Comparison of ENCODE assay signal across 10 cellular contexts in genomic region chr2:127623388-127624320, GRCh38. TPM values are rescaled to one million over a fixed set of nuclear protein-coding genes. Genes with fewer than 3 reads are reported as not detected.
DNase-seq lines count a peak whose midpoint lies in the region; ATAC-seq and TF ChIP-seq lines count a peak whose summit lies in the region.
"Had no signal": no experiment of that assay in that cellular context is flagged by ENCODE, and none has a peak within 500 bp of the region (broad histone marks: within the 10 kb centered on the region; RNA-seq: fewer than 3 reads in every experiment).

No MANE protein-coding gene starts in this region.

- POLR2A ChIA-PET in A673 (lab: Charles Lee; ENCODE audit: low non-redundant PET), result no interaction called here

- no peak overlapping the region for H3K4me3 Mint-ChIP-seq in osteocyte (ENCODE audit: unreplicated experiment)
- H3K4me3 Mint-ChIP-seq: mesothelial cell of epicardium had no signal

- H3K9me3 Mint-ChIP-seq in osteocyte (ENCODE audit: unreplicated experiment), result no peaks in the 10 kb centered on the region
- H3K9me3 Mint-ChIP-seq: mesothelial cell of epicardium had no signal

- BruUV-seq in A673 (replicated peaks; lab: Mats Ljungman, UMichigan), result no TSS peak

- no peaks in the 10 kb centered on the region for H3K36me3 Mint-ChIP-seq in osteocyte (ENCODE audit: unreplicated experiment)
- H3K36me3 Mint-ChIP-seq: mesothelial cell of epicardium had no signal

- no peak overlapping the region for H3K4me3 ChIP-seq in A673 (ENCODE audit: low read depth, low read length, poor library complexity, severe bottlenecking)
- H3K4me3 ChIP-seq: ascending aorta, stomach had no signal

- peak; percentile 92 for DNase-seq in ELR (ENCODE audit: low read depth)
- peak; percentile 75 for DNase-seq in M059J (ENCODE audit: low read depth)
- DNase-seq in astrocyte of the hippocampus (ENCODE audit: low read depth, low spot score), result peak; percentile 64
- peak; percentile 67 for DNase-seq in osteocyte (ENCODE audit: extremely low spot score, unreplicated experiment)
- no peak for DNase-seq in A673 (ENCODE audit: low spot score)
- DNase-seq in stimulated activated CD8-positive, alpha-beta memory T cell treated with anti-CD3 and anti-CD28 coated beads, Interleukin-4, amount 100 ng/mL, for 48 hours, result no peak
- DNase-seq: stomach had no signal

- H3K9me3 ChIP-seq in A673 (ENCODE audit: low read depth, low read length, poor library complexity, severe bottlenecking), result no peaks in the 10 kb centered on the region
- H3K9me3 ChIP-seq: ascending aorta, stomach had no signal

- H3K4me1 ChIP-seq in A673 (ENCODE audit: insufficient read depth, low read length, poor library complexity, severe bottlenecking), result no peaks in the 10 kb centered on the region
- H3K4me1 ChIP-seq: ascending aorta, stomach had no signal

- no peak for TF ChIP-seq CTCF in osteocyte (IDR thresholded peaks at IDR 0.05)
- TF ChIP-seq CTCF in A673 (conservative IDR thresholded peaks at IDR 0.05; ENCODE audit: low read depth, low read length), result no peak

- no peaks in the 10 kb centered on the region for H3K27me3 Mint-ChIP-seq in osteocyte (ENCODE audit: unreplicated experiment)

- intact Hi-C loops in A673 (cut with micrococcal nuclease; ENCODE audit: unreplicated experiment), result no loop called here

- CTCF ChIA-PET in A673 (lab: Charles Lee), result no interaction called here

- no peaks in the 10 kb centered on the region for H3K27me3 ChIP-seq in A673 (replicated peaks; ENCODE audit: insufficient read depth, low read depth, low read length, poor library complexity)
- H3K27me3 ChIP-seq: ascending aorta had no signal

- no peak for ATAC-seq in HG03135 (IDR thresholded peaks at IDR 0.05; ENCODE audit: unreplicated experiment)

- no peak overlapping the region for H3K27ac ChIP-seq in A673 (ENCODE audit: low read depth, low read length, poor library complexity, severe bottlenecking)
- H3K27ac ChIP-seq: ascending aorta, stomach had no signal

- no peaks in the 10 kb centered on the region for H3K36me3 ChIP-seq in A673 (ENCODE audit: insufficient read depth, low read length, poor library complexity, severe bottlenecking)
- H3K36me3 ChIP-seq: ascending aorta, stomach had no signal

- no peak overlapping the region for H3K27ac Mint-ChIP-seq in osteocyte (ENCODE audit: unreplicated experiment)
- H3K27ac Mint-ChIP-seq: mesothelial cell of epicardium had no signal

- H3K4me1 Mint-ChIP-seq in osteocyte (ENCODE audit: unreplicated experiment), result peaks cover 1% of the 10 kb centered on the region

RNA-seq across cellular contexts. Expression of gene GPR17, which starts 22.3 kb away (rescaled TPM):
- total RNA-seq in M059J (2014; rRNA removed; shearing (Covaris generic)), result 0.07 TPM in 1 of 2 replicates, not detected in the other
- not detected in 2 replicates for total RNA-seq in osteocyte
- 0.28 and 0.45 TPM in 2 replicates for total RNA-seq in A673 (2021)
- total RNA-seq: ascending aorta, mesothelial cell of epicardium, stomach had no signal

RNA-seq across cellular contexts. Expression of gene LIMS2, which starts 51.7 kb away (rescaled TPM):
- total RNA-seq in M059J (2014; rRNA removed; shearing (Covaris generic)), result 0.30 and 2.0 TPM in 2 replicates
- 49.3 and 51.0 TPM in 2 replicates for total RNA-seq in osteocyte
- 1.2 and 1.5 TPM in 2 replicates for total RNA-seq in A673 (2021)

Comparison
In these comparisons a context has a peak if more than half of its experiments do, and no peak if none do; other contexts are left out.
1. DNase-seq: peak in ELR (single experiment), M059J (single experiment), astrocyte of the hippocampus (single experiment) and osteocyte (single experiment); none in A673 (single experiment) and stimulated activated CD8-positive, alpha-beta memory T cell treated with anti-CD3 and anti-CD28 coated beads, Interleukin-4, amount 100 ng/mL, for 48 hours (single experiment).
2. RNA of gene LIMS2, which starts 51.7 kb away (total RNA-seq): 49.3 to 51.0 TPM in osteocyte; 0.30 to 2.0 TPM in M059J and 1.2 to 1.5 TPM in A673; every median in the first group is over 10 times any median in the second.